Comparison of ENCODE assay signal across 8 cellular contexts in the genomic region with DNA sequence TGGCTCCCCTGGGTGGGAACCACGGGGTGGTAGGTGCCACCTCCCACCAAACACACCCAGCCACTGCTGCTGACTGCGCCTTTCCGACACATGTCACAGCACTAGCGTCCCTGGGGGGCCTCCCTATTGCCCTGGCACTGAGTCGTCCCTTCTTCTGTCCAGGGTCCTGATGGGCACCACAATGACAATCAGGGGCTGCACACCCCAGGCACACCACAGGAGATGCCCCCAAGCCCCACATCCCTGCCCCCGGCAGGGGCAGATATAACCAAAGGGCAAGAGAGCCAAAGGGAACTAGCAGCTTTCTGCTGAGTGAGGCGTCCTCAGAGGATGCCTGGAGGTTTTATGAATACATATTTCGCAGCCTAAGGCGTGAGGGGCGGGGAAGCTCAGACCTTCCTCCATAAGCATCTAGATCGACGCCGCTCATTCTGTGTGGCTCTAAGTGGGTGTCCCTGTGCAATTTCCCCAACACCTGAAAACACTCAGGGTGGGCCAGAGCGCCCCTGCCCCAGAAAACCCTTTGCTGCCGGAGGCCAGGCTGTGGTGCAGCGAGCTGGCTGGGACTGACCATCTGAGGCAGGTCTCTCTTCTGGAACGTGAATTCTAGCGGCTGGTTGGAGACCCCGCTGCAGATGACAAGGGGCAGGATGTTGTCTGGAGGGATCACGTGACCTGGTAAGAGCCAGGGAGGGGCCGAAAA.
DNase-seq lines count a peak whose midpoint lies in the region; ATAC-seq and TF ChIP-seq lines count a peak whose summit lies in the region.
"Not testable (repeated sequence)": the region's sequence is repeated elsewhere in the genome, so short reads cannot be mapped to it uniquely, and the experiment has no call there.

No MANE protein-coding gene starts in this region.

- not testable (repeated sequence) for H4K20me1 ChIP-seq in OCI-LY1 (ENCODE audit: insufficient read depth, low read length)

- not testable (repeated sequence) for TF ChIP-seq CTCF in OCI-LY1 (IDR thresholded peaks at IDR 0.05; ENCODE audit: low read length); esophagus muscularis mucosa (IDR thresholded peaks at IDR 0.05); omental fat pad (IDR thresholded peaks at IDR 0.05); vagina (IDR thresholded peaks at IDR 0.05)

- peak; percentile 11 for DNase-seq in activated T-cell treated with anti-CD3 and anti-CD28 coated beads, Interleukin-2, amount 50 U/mL, for 24 hours
- DNase-seq in esophagus muscularis mucosa (ENCODE audit: extremely low spot score) (peak; percentile 64), mesenteric fat pad (ENCODE audit: low spot score) (peak; percentile 65), vagina (ENCODE audit: extremely low spot score in 2 of 2) (peak; percentile 37 to 67)
- not testable (repeated sequence) for DNase-seq in omental fat pad (ENCODE audit: low spot score)

- not testable (repeated sequence) for H3K79me2 ChIP-seq in OCI-LY1 (ENCODE audit: insufficient read depth, low read length)

- H3K9me3 Mint-ChIP-seq in IgD-negative memory B cell; activated T-cell treated with anti-CD3 and anti-CD28 coated beads, Interleukin-2, amount 50 U/mL, for 24 hours: not testable (repeated sequence)

- H3K36me3 Mint-ChIP-seq in IgD-negative memory B cell: not testable (repeated sequence)
- peaks cover 40% of the 10 kb centered on the region for H3K36me3 Mint-ChIP-seq in activated T-cell treated with anti-CD3 and anti-CD28 coated beads, Interleukin-2, amount 50 U/mL, for 24 hours (ENCODE audit: low read depth)

- intact Hi-C loops in esophagus muscularis mucosa (cut with DNase I); vagina (cut with DNase I): not testable (repeated sequence)

- TF ChIP-seq POLR2A in esophagus muscularis mucosa (IDR thresholded peaks at IDR 0.05; ENCODE audit: low read depth); vagina (IDR thresholded peaks at IDR 0.05): not testable (repeated sequence)

- not testable (repeated sequence) for H3K36me3 ChIP-seq in OCI-LY1 (ENCODE audit: insufficient read depth, low read length); esophagus muscularis mucosa; vagina

- H3K27me3 ChIP-seq in OCI-LY1 (ENCODE audit: insufficient read depth, low read length); esophagus muscularis mucosa; vagina: not testable (repeated sequence)

- peak overlapping the region in 2 of 3 donors; percentile 71 to 73 for H3K27ac Mint-ChIP-seq in IgD-negative memory B cell
- not testable (repeated sequence) for H3K27ac Mint-ChIP-seq in activated T-cell treated with anti-CD3 and anti-CD28 coated beads, Interleukin-2, amount 50 U/mL, for 24 hours

- not testable (repeated sequence) for H3K4me2 ChIP-seq in OCI-LY1 (ENCODE audit: low read length)

- ATAC-seq in GM18907 (IDR thresholded peaks at IDR 0.05; ENCODE audit: unreplicated experiment) (peak; percentile 5), omental fat pad (ENCODE audit: low FRiP score) (peak; percentile 15)

- not testable (repeated sequence) for H3K4me3 ChIP-seq in OCI-LY1 (ENCODE audit: low read depth, low read length, poor library complexity, severe bottlenecking); esophagus muscularis mucosa; vagina

- not testable (repeated sequence) for H3K4me1 Mint-ChIP-seq in IgD-negative memory B cell; activated T-cell treated with anti-CD3 and anti-CD28 coated beads, Interleukin-2, amount 50 U/mL, for 24 hours (ENCODE audit: low read depth)

- not testable (repeated sequence) for H3K9me3 ChIP-seq in OCI-LY1 (ENCODE audit: low read length); esophagus muscularis mucosa; vagina

- not testable (repeated sequence) for H3K4me3 Mint-ChIP-seq in IgD-negative memory B cell; activated T-cell treated with anti-CD3 and anti-CD28 coated beads, Interleukin-2, amount 50 U/mL, for 24 hours

- not testable (repeated sequence) for H3K9me2 ChIP-seq in OCI-LY1 (ENCODE audit: low read depth, low read length)

- TF ChIP-seq EP300 in esophagus muscularis mucosa (IDR thresholded peaks at IDR 0.05): not testable (repeated sequence)

- 94% methylated on average over 7 of the region's 21 CpGs for WGBS in esophagus muscularis mucosa

- H3K9ac ChIP-seq in OCI-LY1 (ENCODE audit: low read length): not testable (repeated sequence)

- H3K27ac ChIP-seq in OCI-LY1 (ENCODE audit: low read depth, low read length, poor library complexity, severe bottlenecking): peak overlapping the region; percentile 63
- not testable (repeated sequence) for H3K27ac ChIP-seq in esophagus muscularis mucosa (replicated peaks in 1 of 4); vagina

- H2AFZ ChIP-seq in OCI-LY1 (ENCODE audit: low read length): not testable (repeated sequence)

- not testable (repeated sequence) for H3F3A ChIP-seq in OCI-LY1 (ENCODE audit: insufficient read depth, low read length)

- peaks cover 19% of the 10 kb centered on the region for H3K4me1 ChIP-seq in OCI-LY1 (ENCODE audit: insufficient read depth, low read length, severe bottlenecking)
- not testable (repeated sequence) for H3K4me1 ChIP-seq in esophagus muscularis mucosa, vagina

- H3K27me3 Mint-ChIP-seq in IgD-negative memory B cell; activated T-cell treated with anti-CD3 and anti-CD28 coated beads, Interleukin-2, amount 50 U/mL, for 24 hours: not testable (repeated sequence)
